11 cellular contexts compared by ENCODE assay signal in the genomic region with DNA sequence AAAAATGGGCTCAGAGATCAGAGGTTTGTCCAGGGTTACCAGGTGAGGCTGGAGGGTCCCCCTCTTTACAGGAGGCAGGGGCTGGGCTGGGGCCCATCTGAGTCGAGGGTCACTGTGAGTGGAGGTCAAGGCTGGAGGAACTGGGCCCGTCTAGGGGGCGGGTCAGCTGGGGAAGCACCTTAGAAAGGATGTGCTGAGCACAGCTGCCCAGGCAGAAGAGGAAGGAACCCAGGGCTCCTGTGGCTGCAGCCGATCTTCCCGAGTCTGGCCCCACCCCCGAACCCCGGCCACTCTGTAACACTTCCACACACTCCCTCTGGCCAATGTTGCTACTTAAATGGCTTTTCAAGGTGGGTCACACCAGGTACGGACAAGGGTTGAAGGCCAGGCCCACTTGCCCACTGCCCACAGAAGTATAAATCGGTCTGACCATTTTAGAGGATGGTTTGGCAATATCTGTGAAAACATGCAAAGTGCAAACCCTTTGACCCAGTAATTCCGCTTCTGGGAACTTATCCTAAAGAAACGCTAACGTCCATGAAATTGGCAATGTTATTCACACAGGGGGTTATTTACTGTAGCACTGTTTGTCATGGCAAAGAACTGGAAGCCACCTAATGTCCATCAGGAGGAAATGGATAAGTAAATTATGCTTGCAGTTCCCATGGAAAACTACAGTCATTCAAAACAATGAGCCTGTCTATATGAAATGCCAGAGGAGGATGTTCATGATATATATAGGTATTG. TPM values are rescaled to one million over a fixed set of nuclear protein-coding genes. Genes with fewer than 3 reads are reported as not detected.
DNase-seq lines count a peak whose midpoint lies in the region; ATAC-seq and TF ChIP-seq lines count a peak whose summit lies in the region.
"Had no signal": no experiment of that assay in that cellular context is flagged by ENCODE, and none has a peak within 500 bp of the region (broad histone marks: within the 10 kb centered on the region; RNA-seq: fewer than 3 reads in every experiment).

No MANE protein-coding gene starts in this region.

- intact Hi-C loops in left ventricle myocardium inferior (cut with micrococcal nuclease): no loop called here
- intact Hi-C loops in spleen (cut with DNase I; ENCODE audit: low total_unique reads): no loop called here
- intact Hi-C loops in lower leg skin (cut with DNase I; ENCODE audit: low total_unique reads): no loop called here

- H4K20me1 ChIP-seq in SU-DHL-6 (ENCODE audit: low read depth, low read length): no peaks in the 10 kb centered on the region

- DNase-seq in HL-60 (ENCODE audit: low read depth in 1 of 2, low spot score in 1 of 2): peak; percentile 11 to 44
- peak; percentile 37 for DNase-seq in left ventricle myocardium inferior
- DNase-seq in spleen: peak; percentile 83
- no peak for DNase-seq in putamen (ENCODE audit: low spot score)
- no peak for DNase-seq in lower leg skin (ENCODE audit: low spot score in 2 of 2)
- DNase-seq: activated naive CD4-positive, alpha-beta T cell treated with anti-CD3 and anti-CD28 coated beads for 36 hours; cortex of kidney; NCI-H226; SIG-M5 had no signal

- H3K4me3 ChIP-seq in HL-60 (replicated peaks; ENCODE audit: insufficient read depth, low read length) (no peak overlapping the region), SU-DHL-6 (ENCODE audit: insufficient read depth, low read length, poor library complexity, severe bottlenecking) (no peak overlapping the region), left ventricle myocardium inferior (no peak overlapping the region), spleen (no peak overlapping the region), lower leg skin (ENCODE audit: low read depth, poor library complexity, severe bottlenecking) (no peak overlapping the region)

- TF ChIP-seq POLR2A in spleen (IDR thresholded peaks at IDR 0.05) (no peak), lower leg skin (IDR thresholded peaks at IDR 0.05) (no peak)

- H2AFZ ChIP-seq in SU-DHL-6 (ENCODE audit: low read depth, low read length, severe bottlenecking): no peak overlapping the region

- peak overlapping the region; percentile 5; the same call in 1 of the 2 replicates for H3K9ac ChIP-seq in SU-DHL-6 (ENCODE audit: low read length)

- H3K27ac ChIP-seq in HL-60 (replicated peaks) (no peak overlapping the region), SU-DHL-6 (ENCODE audit: low read depth, low read length) (no peak overlapping the region), left ventricle myocardium inferior (replicated peaks) (no peak overlapping the region), spleen (peak overlapping the region in 5 of 8 donors; percentile 34 to 66 (median 47))

- no peak for TF ChIP-seq CTCF in HL-60 (IDR thresholded peaks at IDR 0.05; ENCODE audit: insufficient read depth, low read length)
- TF ChIP-seq CTCF in SU-DHL-6 (IDR thresholded peaks at IDR 0.05; ENCODE audit: insufficient read depth, low read length, poor library complexity, severe bottlenecking): no peak
- no peak for TF ChIP-seq CTCF in left ventricle myocardium inferior (IDR thresholded peaks at IDR 0.05; ENCODE audit: borderline replicate concordance)
- TF ChIP-seq CTCF in spleen (IDR thresholded peaks at IDR 0.05 in 8 of 11, conservative IDR thresholded peaks at IDR 0.05 in 3 of 11): no peak
- TF ChIP-seq CTCF in lower leg skin (IDR thresholded peaks at IDR 0.05): no peak

- H3K27me3 ChIP-seq in HL-60 (ENCODE audit: insufficient read depth, poor library complexity, severe bottlenecking) (no peaks in the 10 kb centered on the region), SU-DHL-6 (ENCODE audit: low read length) (no peaks in the 10 kb centered on the region), left ventricle myocardium inferior (ENCODE audit: low read depth) (no peaks in the 10 kb centered on the region), spleen (replicated peaks in 1 of 7) (no peaks in the 10 kb centered on the region)

- H3K9me3 ChIP-seq in SU-DHL-6 (ENCODE audit: insufficient read depth, low read length): no peaks in the 10 kb centered on the region
- peaks cover 7% of the 10 kb centered on the region for H3K9me3 ChIP-seq in left ventricle myocardium inferior (replicated peaks)
- peaks cover 0 to 6% (median 2%) of the 10 kb centered on the region in 8 donors for H3K9me3 ChIP-seq in spleen

- no peaks in the 10 kb centered on the region for H3K79me2 ChIP-seq in SU-DHL-6 (ENCODE audit: insufficient read depth, low read length)

- peaks cover 17% of the 10 kb centered on the region for H3K4me1 ChIP-seq in left ventricle myocardium inferior
- peaks cover 29 to 63% (median 50%) of the 10 kb centered on the region in 6 donors for H3K4me1 ChIP-seq in spleen

- no peaks in the 10 kb centered on the region for H3K9me2 ChIP-seq in SU-DHL-6 (replicated peaks; ENCODE audit: insufficient read depth, low read length)

- H3F3A ChIP-seq in SU-DHL-6 (ENCODE audit: insufficient read depth): peaks cover 11% of the 10 kb centered on the region

- H3K36me3 ChIP-seq in SU-DHL-6 (ENCODE audit: low read length): no peaks in the 10 kb centered on the region
- H3K36me3 ChIP-seq in left ventricle myocardium inferior: no peaks in the 10 kb centered on the region
- H3K36me3 ChIP-seq in spleen: no peaks in the 10 kb centered on the region

- WGBS in spleen, 5 donors: 19 to 35% (median 24%) methylated on average over 8 to 12 of the region's 12 CpGs
- 55 to 76% methylated on average over 12 of the region's 12 CpGs for WGBS in lower leg skin, 2 donors

- no peak overlapping the region for H3K4me2 ChIP-seq in SU-DHL-6 (ENCODE audit: low read depth, low read length, poor library complexity, severe bottlenecking)

- ATAC-seq in activated CD4-positive, CD25-positive, alpha-beta regulatory T cell treated with anti-CD3 and anti-CD28 coated beads, Interleukin-2, amount 50 U/mL, for 24 hours: no peak

RNA-seq across cellular contexts. Expression of gene EEIG1, which starts 30.5 kb away (rescaled TPM):
- total RNA-seq in left ventricle myocardium inferior (20.7 TPM), spleen (100 to 1,000 TPM in 1 of 7 donors, 10 to 100 TPM in 6; 27.3 to 102 (median 72.8) TPM), lower leg skin (10 to 100 TPM; 33.0 to 81.3 (median 48.9) TPM)
- polyA plus RNA-seq in spleen: 10 to 100 TPM; 28.6 to 39.6 (median 29.0) TPM

RNA-seq across cellular contexts. Expression of gene NAIF1, which starts 55.9 kb away (rescaled TPM):
- total RNA-seq in left ventricle myocardium inferior (7.9 TPM), spleen (10 to 100 TPM in 6 of 7 donors, 1 to 10 TPM in 1; 9.3 to 14.3 (median 11.7) TPM), lower leg skin (10 to 100 TPM in 1 of 4 donors, 1 to 10 TPM in 3; 8.6 to 10.8 (median 9.6) TPM)
- polyA plus RNA-seq in spleen: 10 to 100 TPM; 10.6 to 15.4 (median 10.8) TPM

RNA-seq across cellular contexts. Expression of gene SLC25A25, which starts 56.8 kb away (rescaled TPM):
- total RNA-seq in left ventricle myocardium inferior (5.4 TPM), spleen (10 to 100 TPM; 20.2 to 44.7 (median 26.0) TPM), lower leg skin (10 to 100 TPM; 26.4 to 40.3 (median 32.0) TPM)
- 10 to 100 TPM in 1 of 3 donors, 1 to 10 TPM in 2; 6.2 to 13.6 (median 6.5) TPM for polyA plus RNA-seq in spleen

Comparison
In these comparisons a context has a peak if more than half of its experiments do, and no peak if none do; other contexts are left out.
1. DNase-seq: peak in HL-60 (2 of 2), left ventricle myocardium inferior (single experiment) and spleen (single experiment); none in putamen (single experiment) and lower leg skin (0 of 2).
2. H3K27ac ChIP-seq: peak in spleen (5 of 8); none in HL-60 (single experiment), SU-DHL-6 (single experiment) and left ventricle myocardium inferior (single experiment).